ENCODE assay signal across 8 cellular contexts in the genomic region with DNA sequence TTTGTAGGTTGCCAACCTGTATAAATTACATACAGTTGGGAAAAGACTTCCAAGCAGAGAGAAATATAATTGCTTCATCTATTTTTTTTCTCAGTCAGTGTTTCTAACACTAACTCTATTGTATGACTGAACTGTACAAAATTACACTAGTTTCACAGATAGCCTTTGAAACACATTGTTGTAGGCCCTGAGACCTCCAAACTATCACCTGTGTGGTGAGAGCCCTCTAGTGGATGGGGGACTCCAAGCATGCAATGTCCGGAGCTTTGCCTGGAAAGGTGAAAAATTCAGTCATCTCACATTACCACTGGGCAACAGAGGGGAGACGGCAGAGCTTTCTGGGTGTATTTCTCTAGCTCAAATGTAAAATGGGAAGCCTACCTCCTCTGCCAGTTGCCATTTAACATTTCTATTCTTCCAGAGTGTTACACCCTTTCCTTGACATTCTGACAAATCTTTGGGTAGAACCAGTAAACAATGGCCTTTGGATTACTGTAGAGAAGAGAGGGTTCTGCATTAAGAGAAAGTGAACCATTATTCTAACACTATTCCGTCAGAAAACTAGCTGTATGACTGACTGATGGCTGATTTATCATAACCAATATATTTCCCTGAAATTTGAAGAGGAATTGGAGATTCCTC.
DNase-seq lines count a peak whose midpoint lies in the region; ATAC-seq and TF ChIP-seq lines count a peak whose summit lies in the region.

No MANE protein-coding gene starts in this region.

- H3K36me3 Mint-ChIP-seq in T-helper 2 cell treated with Interferon-gamma antibody and Interleukin-4, amounts not matched to agents 5 μg/mL and 100 μg/mL, for 36 hours (ENCODE audit: low read depth), result no peaks in the 10 kb centered on the region

- TF ChIP-seq CTCF in retinal pigment epithelial cell (conservative IDR thresholded peaks at IDR 0.05; ENCODE audit: low read depth, low read length), result peak; percentile 98

- no peak overlapping the region for H3K27ac Mint-ChIP-seq in T-helper 2 cell treated with Interferon-gamma antibody and Interleukin-4, amounts not matched to agents 5 μg/mL and 100 μg/mL, for 36 hours

- peak; percentile 88 for ATAC-seq in GM19043 (IDR thresholded peaks at IDR 0.05; ENCODE audit: low read depth, unreplicated experiment)
- ATAC-seq in HG03097 (IDR thresholded peaks at IDR 0.05; ENCODE audit: low FRiP score, unreplicated experiment), result peak; percentile 70

- no peaks in the 10 kb centered on the region for H3K4me1 Mint-ChIP-seq in T-helper 2 cell treated with Interferon-gamma antibody and Interleukin-4, amounts not matched to agents 5 μg/mL and 100 μg/mL, for 36 hours (ENCODE audit: low read depth)

- H3K9me3 Mint-ChIP-seq in T-helper 2 cell treated with Interferon-gamma antibody and Interleukin-4, amounts not matched to agents 5 μg/mL and 100 μg/mL, for 36 hours, result no peaks in the 10 kb centered on the region

- H3K27me3 Mint-ChIP-seq in T-helper 2 cell treated with Interferon-gamma antibody and Interleukin-4, amounts not matched to agents 5 μg/mL and 100 μg/mL, for 36 hours (ENCODE audit: low read depth), result peaks cover 24% of the 10 kb centered on the region

- DNase-seq in D341Med (ENCODE audit: low spot score) (peak; percentile 80), NCI-H2081 treated with DMSO at 0.1 percent for 48 hours (lab: John Stamatoyannopoulos, UW) (peak; percentile 59), glomerular visceral epithelial cell (ENCODE audit: extremely low spot score) (peak; percentile 73), retinal pigment epithelial cell (ENCODE audit: low read depth) (peak; percentile 43)
- peak; percentile 2 for DNase-seq in activated CD4-positive, alpha-beta T cell treated with anti-CD3 and anti-CD28 coated beads, Interleukin-2, amount 50 U/mL, for 1 hour
- DNase-seq in T-helper 2 cell treated with Interferon-gamma antibody and Interleukin-4, amounts not matched to agents 5 μg/mL and 100 μg/mL, for 36 hours (ENCODE audit: low spot score), result no peak

- no peak overlapping the region for H3K4me3 Mint-ChIP-seq in T-helper 2 cell treated with Interferon-gamma antibody and Interleukin-4, amounts not matched to agents 5 μg/mL and 100 μg/mL, for 36 hours

- H3K4me3 ChIP-seq in retinal pigment epithelial cell (ENCODE audit: low read length), result no peak overlapping the region
